1 cellular context compared by ENCODE assay signal in genomic region chr10:101525848-101526247, GRCh38.
TF ChIP-seq lines count a peak whose summit lies in the region.

No MANE protein-coding gene starts in this region.

TF ChIP-seq in WTC11, 78 proteins besides CTCF, POLR2A, EP300 and RAD21 (continued from another document):
- TF ChIP-seq AFF4 (CRISPR knock-in tag; IDR thresholded peaks at IDR 0.05; ENCODE audit: borderline replicate concordance) (no peak), STAT6 (CRISPR knock-in tag; conservative IDR thresholded peaks at IDR 0.05; ENCODE audit: low read depth) (no peak), JUN (CRISPR knock-in tag; IDR thresholded peaks at IDR 0.05) (no peak), ZNF219 (CRISPR knock-in tag; IDR thresholded peaks at IDR 0.05; ENCODE audit: borderline replicate concordance) (no peak), ZMAT4 (CRISPR knock-in tag; IDR thresholded peaks at IDR 0.05) (no peak), NFATC4 (CRISPR knock-in tag; IDR thresholded peaks at IDR 0.05) (no peak), E2F4 (CRISPR knock-in tag; IDR thresholded peaks at IDR 0.05; ENCODE audit: borderline replicate concordance, low read depth) (no peak), MXD4 (CRISPR knock-in tag; IDR thresholded peaks at IDR 0.05; ENCODE audit: borderline replicate concordance) (no peak), FOXJ3 (CRISPR knock-in tag; IDR thresholded peaks at IDR 0.05; ENCODE audit: borderline replicate concordance) (no peak), PRRX2 (CRISPR knock-in tag; IDR thresholded peaks at IDR 0.05) (no peak), FOXP1 (CRISPR knock-in tag; IDR thresholded peaks at IDR 0.05; ENCODE audit: borderline replicate concordance) (no peak)
